ENCODE assay signal across 29 cellular contexts in genomic region chr2:2568411-2568810, GRCh38.
"Had no signal": no experiment of that assay in that cellular context is flagged by ENCODE, and none has a peak within 500 bp of the region (broad histone marks: within the 10 kb centered on the region; RNA-seq: fewer than 3 reads in every experiment).

No MANE protein-coding gene starts in this region.

- H2AFZ ChIP-seq: hepatocyte, parathyroid adenoma had no signal

- H3K9me3 Mint-ChIP-seq: natural killer cell; stimulated activated naive CD8-positive, alpha-beta T cell treated with anti-CD3 and anti-CD28 coated beads, Interleukin-15, amount 100 ng/mL, for 72 hours had no signal

- H3K27me3 Mint-ChIP-seq: stimulated activated naive CD8-positive, alpha-beta T cell treated with anti-CD3 and anti-CD28 coated beads, Interleukin-15, amount 100 ng/mL, for 72 hours had no signal

- H3K27ac ChIP-seq: dorsolateral prefrontal cortex, epithelial cell of prostate, esophagus muscularis mucosa, foreskin keratinocyte, gastroesophageal sphincter, heart left ventricle, hepatocyte, left lung, neutrophil, parathyroid adenoma, right lobe of liver, suprapubic skin, transverse colon, upper lobe of right lung, uterus had no signal

- H3K27me3 ChIP-seq: dorsolateral prefrontal cortex, foreskin keratinocyte, gastroesophageal sphincter, hepatocyte, left lung, neutrophil, right lobe of liver, transverse colon, upper lobe of right lung, uterus had no signal

- H3K36me3 Mint-ChIP-seq: natural killer cell had no signal

- H3K4me2 ChIP-seq: hepatocyte had no signal

- FAIRE-seq: islet of Langerhans, small intestine had no signal

- H3K36me3 ChIP-seq: esophagus muscularis mucosa, gastroesophageal sphincter, heart left ventricle, left lung, neutrophil, right lobe of liver, suprapubic skin, transverse colon, upper lobe of right lung, uterus had no signal

- DNase-seq: dorsolateral prefrontal cortex; effector CD4-positive, alpha-beta T cell; foreskin keratinocyte; heart left ventricle; left cardiac atrium; left lung; mammary epithelial cell; mesendoderm; natural killer cell; right lobe of liver; small intestine; stimulated activated CD4-positive, alpha-beta T cell treated with anti-CD3 and anti-CD28 coated beads, Interleukin-12 subunit alpha, Interleukin-12 subunit beta, amount 100 ng/mL, for 4 hours; stimulated activated CD4-positive, alpha-beta T cell treated with anti-CD3 and anti-CD28 coated beads, Interleukin-1b, Interleukin-23, amount 100 ng/mL, for 48 hours; stimulated activated CD4-positive, alpha-beta T cell treated with anti-CD3 and anti-CD28 coated beads, Interleukin-4, amount 100 ng/mL, for 1 hour; stimulated activated CD8-positive, alpha-beta memory T cell treated with anti-CD3 and anti-CD28 coated beads, Interleukin-4, amount 100 ng/mL, for 48 hours; stimulated activated naive CD4-positive, alpha-beta T cell; stimulated activated naive CD8-positive, alpha-beta T cell treated with anti-CD3 and anti-CD28 coated beads, Interleukin-15, amount 100 ng/mL, for 72 hours; transverse colon; upper lobe of right lung; uterus had no signal

- H3K4me1 ChIP-seq: esophagus muscularis mucosa, foreskin keratinocyte, gastroesophageal sphincter, heart left ventricle, left lung, parathyroid adenoma, right lobe of liver, suprapubic skin, transverse colon, upper lobe of right lung, uterus had no signal

- H3K9me3 ChIP-seq: esophagus muscularis mucosa, gastroesophageal sphincter, heart left ventricle, left lung, neutrophil, right lobe of liver, suprapubic skin, transverse colon, upper lobe of right lung, uterus had no signal

- H3K27ac Mint-ChIP-seq: natural killer cell, progenitor cell of endocrine pancreas had no signal

- H3K9ac ChIP-seq: parathyroid adenoma had no signal

- H3K4me1 Mint-ChIP-seq: natural killer cell; stimulated activated naive CD8-positive, alpha-beta T cell treated with anti-CD3 and anti-CD28 coated beads, Interleukin-15, amount 100 ng/mL, for 72 hours had no signal

- H3K4me3 Mint-ChIP-seq: natural killer cell; stimulated activated naive CD8-positive, alpha-beta T cell treated with anti-CD3 and anti-CD28 coated beads, Interleukin-15, amount 100 ng/mL, for 72 hours had no signal

- ATAC-seq: foreskin keratinocyte; gastroesophageal sphincter; heart left ventricle; left cardiac atrium; left lung; natural killer cell; right lobe of liver; stimulated activated naive CD8-positive, alpha-beta T cell treated with anti-CD3 and anti-CD28 coated beads, Interleukin-15, amount 100 ng/mL, for 72 hours; upper lobe of right lung had no signal

- H3K4me3 ChIP-seq: dorsolateral prefrontal cortex, esophagus muscularis mucosa, gastroesophageal sphincter, heart left ventricle, hepatocyte, left lung, right lobe of liver, suprapubic skin, transverse colon, upper lobe of right lung, uterus had no signal

- H3K79me2 ChIP-seq: hepatocyte, parathyroid adenoma had no signal
